21 cellular contexts compared by ENCODE assay signal in genomic region chr2:71852141-71852711, GRCh38.
DNase-seq lines count a peak whose midpoint lies in the region; ATAC-seq and TF ChIP-seq lines count a peak whose summit lies in the region.
"Had no signal": no experiment of that assay in that cellular context is flagged by ENCODE, and none has a peak within 500 bp of the region (broad histone marks: within the 10 kb centered on the region; RNA-seq: fewer than 3 reads in every experiment).

No MANE protein-coding gene starts in this region.

- H3K23me2 ChIP-seq in H9 (ENCODE audit: insufficient read length, low read depth, low read length, poor library complexity, severe bottlenecking) = no peaks in the 10 kb centered on the region

- H3K79me2 ChIP-seq in H9 (ENCODE audit: insufficient read depth, low read length) = no peaks in the 10 kb centered on the region

- H3K4me2 ChIP-seq in H9 (ENCODE audit: insufficient read depth, insufficient read length, low read length) = no peak overlapping the region

- no peaks in the 10 kb centered on the region for H4K20me1 ChIP-seq in H9 (ENCODE audit: control insufficient read depth, insufficient read depth, insufficient read length)

- WGBS in H9 (ENCODE audit: extremely low coverage, insufficient read length, low lambda C conversion rate) = no CpG with 5 or more reads among the region's 32 CpGs

- no peak overlapping the region for H2AK5ac ChIP-seq in H9 (ENCODE audit: insufficient read length, low read length)

- H2BK12ac ChIP-seq in H9 (ENCODE audit: insufficient read length, low read depth, low read length) = no peak overlapping the region

- H3K4ac ChIP-seq in H9 (ENCODE audit: low read depth, low read length) = no peak overlapping the region

- H4K5ac ChIP-seq in H9 (ENCODE audit: insufficient read length, low read depth, low read length) = no peak overlapping the region

- H2BK120ac ChIP-seq in H9 (ENCODE audit: low read depth, low read length, poor library complexity, severe bottlenecking) = no peak overlapping the region

- H3K27me3 Mint-ChIP-seq in H9 (ENCODE audit: low read depth) = peaks cover 3% of the 10 kb centered on the region
- peaks cover 12% of the 10 kb centered on the region for H3K27me3 Mint-ChIP-seq in activated T-cell treated with anti-CD3 and anti-CD28 coated beads, Interleukin-2, amount 50 U/mL, for 4 hours (ENCODE audit: low read depth)

- no peak overlapping the region for H3K14ac ChIP-seq in H9 (ENCODE audit: insufficient read depth, low read length)

- no peak for ATAC-seq in HG03442 (IDR thresholded peaks at IDR 0.05; ENCODE audit: unreplicated experiment)
- ATAC-seq in omental fat pad (ENCODE audit: low FRiP score) = no peak
- ATAC-seq in activated T-cell treated with anti-CD3 and anti-CD28 coated beads, Interleukin-2, amount 50 U/mL, for 4 hours = no peak
- ATAC-seq: naive thymus-derived CD8-positive, alpha-beta T cell had no signal

- no peak overlapping the region for H3K56ac ChIP-seq in H9 (ENCODE audit: insufficient read length, low read depth, low read length)

- no peaks in the 10 kb centered on the region for H3K36me3 Mint-ChIP-seq in H9 (ENCODE audit: insufficient read depth in 1 of 3, low read depth in 3 of 3)
- no peaks in the 10 kb centered on the region for H3K36me3 Mint-ChIP-seq in activated T-cell treated with anti-CD3 and anti-CD28 coated beads, Interleukin-2, amount 50 U/mL, for 4 hours (ENCODE audit: insufficient read depth)

- no peak overlapping the region for H2BK20ac ChIP-seq in H9 (ENCODE audit: low read depth, low read length, poor library complexity, severe bottlenecking)

- H3K18ac ChIP-seq in H9 (ENCODE audit: insufficient read length, low read depth, low read length) = no peak overlapping the region

- H3K9me3 ChIP-seq in H9 (ENCODE audit: control insufficient read depth, low read depth, low read length) = no peaks in the 10 kb centered on the region
- H3K9me3 ChIP-seq: adrenal gland had no signal

- peak overlapping the region in 1 of 3 experiments; percentile 55; a peak in 1 of 7 replicates for H3K27ac Mint-ChIP-seq in H9
- H3K27ac Mint-ChIP-seq: activated CD4-positive, alpha-beta T cell treated with anti-CD3 and anti-CD28 coated beads, Interleukin-2, amount 10 ng/mL, durations not matched to agents 24 days and 14 days; CD4-positive, alpha-beta T cell; naive thymus-derived CD8-positive, alpha-beta T cell; progenitor cell of endocrine pancreas had no signal

- H2BK15ac ChIP-seq in H9 (ENCODE audit: low read depth, low read length) = no peak overlapping the region

- no peak overlapping the region for H4K91ac ChIP-seq in H9 (ENCODE audit: insufficient read length, low read depth, low read length)

- no peaks in the 10 kb centered on the region for H3K27me3 ChIP-seq in H9 (ENCODE audit: insufficient read depth, low read length)
- H3K27me3 ChIP-seq: adrenal gland had no signal

- H3K9me3 Mint-ChIP-seq in H9 = peaks cover 3% of the 10 kb centered on the region in 2 experiments; a peak in 2 of 5 replicates
- peaks cover 11% of the 10 kb centered on the region for H3K9me3 Mint-ChIP-seq in activated T-cell treated with anti-CD3 and anti-CD28 coated beads, Interleukin-2, amount 50 U/mL, for 4 hours

- H3K27ac ChIP-seq in H9 (ENCODE audit: insufficient read length, low read depth, low read length) = no peak overlapping the region
- H3K27ac ChIP-seq: spleen had no signal

- no peak overlapping the region for H3K23ac ChIP-seq in H9 (ENCODE audit: insufficient read length, low read depth, low read length)

- TF ChIP-seq CTCF in H9 (conservative IDR thresholded peaks at IDR 0.05) (no peak), fibroblast of the aortic adventitia (IDR thresholded peaks at IDR 0.05; ENCODE audit: insufficient read depth, low read length) (no peak), omental fat pad (IDR thresholded peaks at IDR 0.05) (no peak)

- H2AFZ ChIP-seq in H9 (ENCODE audit: low read length) = no peak overlapping the region

- H3K4me3 Mint-ChIP-seq in H9 = no peak overlapping the region
- H3K4me3 Mint-ChIP-seq in activated T-cell treated with anti-CD3 and anti-CD28 coated beads, Interleukin-2, amount 50 U/mL, for 4 hours = no peak overlapping the region
- H3K4me3 Mint-ChIP-seq: activated CD4-positive, alpha-beta T cell treated with anti-CD3 and anti-CD28 coated beads, Interleukin-2, amount 10 ng/mL, durations not matched to agents 24 days and 14 days; CD4-positive, alpha-beta T cell; naive thymus-derived CD8-positive, alpha-beta T cell had no signal

- no peaks in the 10 kb centered on the region for H3K4me1 ChIP-seq in H9 (ENCODE audit: insufficient read depth, low read length)
- H3K4me1 ChIP-seq: adrenal gland had no signal

- no peak overlapping the region for H3K4me3 ChIP-seq in fibroblast of the aortic adventitia (ENCODE audit: low read depth, low read length)
- H3K4me3 ChIP-seq: adrenal gland, spleen had no signal

- H3T11ph ChIP-seq in H9 (ENCODE audit: low read length) = no peak overlapping the region

- no peak overlapping the region for H2BK5ac ChIP-seq in H9 (ENCODE audit: insufficient read length, low read length)

- H4K8ac ChIP-seq in H9 (replicated peaks; ENCODE audit: insufficient read length, low read depth, low read length) = no peak overlapping the region

- H3K9ac ChIP-seq in H9 (ENCODE audit: extremely low read depth, insufficient read length, low read length) = no peak overlapping the region

- no peaks in the 10 kb centered on the region for H3K79me1 ChIP-seq in H9 (ENCODE audit: insufficient read depth, low read depth, low read length, poor library complexity, severe bottlenecking)

- DNase-seq in AG08395 (ENCODE audit: low spot score) (peak; percentile 60), H9 (peak; percentile 33), fibroblast of the aortic adventitia (ENCODE audit: low read depth) (peak; percentile 37), mesenteric fat pad (ENCODE audit: low spot score) (peak; percentile 88), glomerular visceral epithelial cell (ENCODE audit: extremely low spot score) (no peak), omental fat pad (ENCODE audit: low spot score) (no peak)
- DNase-seq in activated T-cell treated with anti-CD3 and anti-CD28 coated beads, Interleukin-2, amount 50 U/mL, for 4 hours = no peak
- DNase-seq: activated CD4-positive, alpha-beta T cell treated with anti-CD3 and anti-CD28 coated beads, Interleukin-2, amount 10 ng/mL, durations not matched to agents 24 days and 14 days; activated CD8-positive, alpha-beta memory T cell treated with anti-CD3 and anti-CD28 coated beads, Interleukin-2, amount 50 U/mL, for 4 hours; activated gamma-delta T cell; caudate nucleus; CD4-positive, alpha-beta T cell; naive thymus-derived CD8-positive, alpha-beta T cell; NCI-H187 treated with DMSO at 0.1 percent for 48 hours; NCI-H524 treated with DMSO at 0.1 percent for 48 hours; SHP77; spleen; T-helper 1 cell had no signal

- peaks cover 0 to 5% of the 10 kb centered on the region in 2 experiments; a peak in 1 of 4 replicates for H3K4me1 Mint-ChIP-seq in H9
- no peaks in the 10 kb centered on the region for H3K4me1 Mint-ChIP-seq in activated T-cell treated with anti-CD3 and anti-CD28 coated beads, Interleukin-2, amount 50 U/mL, for 4 hours (ENCODE audit: low read depth)
- H3K4me1 Mint-ChIP-seq: activated CD4-positive, alpha-beta T cell treated with anti-CD3 and anti-CD28 coated beads, Interleukin-2, amount 10 ng/mL, durations not matched to agents 24 days and 14 days; naive thymus-derived CD8-positive, alpha-beta T cell had no signal

Comparison
In these comparisons a context has a peak if more than half of its experiments do, and no peak if none do; other contexts are left out.
1. DNase-seq: peak in AG08395 (single experiment), H9 (single experiment), fibroblast of the aortic adventitia (single experiment) and mesenteric fat pad (single experiment); none in glomerular visceral epithelial cell (single experiment), omental fat pad (single experiment) and activated T-cell treated with anti-CD3 and anti-CD28 coated beads, Interleukin-2, amount 50 U/mL, for 4 hours (single experiment).